In the genomic region with DNA sequence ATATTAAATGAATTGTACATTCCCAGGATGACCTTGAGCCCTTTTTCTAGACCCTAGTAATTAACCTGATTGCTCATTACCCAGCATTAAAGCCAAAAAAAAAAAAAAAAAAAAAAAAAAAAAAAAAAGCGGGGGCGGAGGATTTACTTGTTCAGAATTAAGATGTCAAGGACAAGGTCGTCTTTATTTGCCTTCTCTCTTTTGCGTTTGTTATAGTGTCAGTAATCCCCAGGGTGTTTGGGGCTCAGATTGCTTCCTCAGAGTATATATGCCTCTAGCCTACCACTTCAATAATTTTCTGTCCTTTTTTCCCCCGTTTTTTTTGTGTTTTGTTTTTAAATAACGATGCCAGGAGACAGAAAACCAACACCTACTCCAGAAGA, we compare ENCODE assay signal across 8 cellular contexts.
A peak's percentile ranks its signal among the peaks of the same experiment; 100 is the strongest.
DNase-seq lines count a peak whose midpoint lies in the region; ATAC-seq and TF ChIP-seq lines count a peak whose summit lies in the region.

No MANE protein-coding gene starts in this region.

- H3K4me3 ChIP-seq in Peyer's patch (peak overlapping the region in 1 of 4 donors; percentile 18), mucosa of rectum (ENCODE audit: low read length in 2 of 2) (peak overlapping the region; percentile 51 to 59), MG63 (no peak overlapping the region)

- peaks cover 47% of the 10 kb centered on the region for H3K4me1 Mint-ChIP-seq in activated naive CD4-positive, alpha-beta T cell treated with anti-CD3 and anti-CD28 coated beads, Interleukin-2, amount 10 ng/mL, durations not matched to agents 7 days and 5 days

- H3K9ac ChIP-seq in mucosa of rectum (ENCODE audit: low read depth in 1 of 2, low read length in 2 of 2), result peak overlapping the region; percentile 3 to 15

- H3K9me3 ChIP-seq in Peyer's patch (no peaks in the 10 kb centered on the region), mucosa of rectum (ENCODE audit: control insufficient read depth in 2 of 2, low read length in 2 of 2) (no peaks in the 10 kb centered on the region), MG63 (no peaks in the 10 kb centered on the region)

- H3K27ac ChIP-seq in Peyer's patch (peak overlapping the region; percentile 11 to 70 (median 24)), mucosa of rectum (ENCODE audit: low read depth in 2 of 2, low read length in 2 of 2) (peak overlapping the region; percentile 38 to 40)

- H3K27me3 Mint-ChIP-seq in activated naive CD4-positive, alpha-beta T cell treated with anti-CD3 and anti-CD28 coated beads, Interleukin-2, amount 10 ng/mL, durations not matched to agents 7 days and 5 days, result no peaks in the 10 kb centered on the region

- CTCF ChIA-PET in activated naive CD4-positive, alpha-beta T cell treated with anti-CD3 and anti-CD28 coated beads, Interleukin-2, amount 10 ng/mL, durations not matched to agents 7 days and 5 days (lab: Charles Lee), result interaction anchor here (1.3 kb wide), 1 partner anchor 18 kb away, joined by 5 read pairs; no protein-coding TSS in a partner anchor

- no peak for TF ChIP-seq CTCF in Peyer's patch (IDR thresholded peaks at IDR 0.05)

- H3K4me3 Mint-ChIP-seq in activated naive CD4-positive, alpha-beta T cell treated with anti-CD3 and anti-CD28 coated beads, Interleukin-2, amount 10 ng/mL, durations not matched to agents 7 days and 5 days, result peak overlapping the region; percentile 53

- peak; percentile 38 for ATAC-seq in HG02885 (IDR thresholded peaks at IDR 0.05; ENCODE audit: poor library complexity, unreplicated experiment)

- H3K27me3 ChIP-seq in Peyer's patch (no peaks in the 10 kb centered on the region), mucosa of rectum (ENCODE audit: control insufficient read depth in 2 of 2, insufficient read depth in 2 of 2, low read length in 2 of 2) (no peaks in the 10 kb centered on the region), MG63 (no peaks in the 10 kb centered on the region)

- peaks cover 0 to 61% (median 0%) of the 10 kb centered on the region in 4 donors for H3K4me1 ChIP-seq in Peyer's patch
- H3K4me1 ChIP-seq in mucosa of rectum (ENCODE audit: control insufficient read depth in 2 of 2, insufficient read depth in 2 of 2, low read length in 2 of 2), result peaks cover 14 to 32% of the 10 kb centered on the region in 2 donors

- peaks cover 14% of the 10 kb centered on the region for H3K36me3 Mint-ChIP-seq in activated naive CD4-positive, alpha-beta T cell treated with anti-CD3 and anti-CD28 coated beads, Interleukin-2, amount 10 ng/mL, durations not matched to agents 7 days and 5 days

- no peak for TF ChIP-seq POLR2A in Peyer's patch (IDR thresholded peaks at IDR 0.05)

- no peaks in the 10 kb centered on the region for H3K9me3 Mint-ChIP-seq in activated naive CD4-positive, alpha-beta T cell treated with anti-CD3 and anti-CD28 coated beads, Interleukin-2, amount 10 ng/mL, durations not matched to agents 7 days and 5 days

- DNase-seq in activated naive CD4-positive, alpha-beta T cell treated with anti-CD3 and anti-CD28 coated beads, Interleukin-2, amount 10 ng/mL, durations not matched to agents 7 days and 5 days, result no peak
- DNase-seq in activated naive CD4-positive, alpha-beta T cell (lab: John Stamatoyannopoulos, UW), result no peak
- DNase-seq in Peyer's patch, result no peak
- DNase-seq in anterior cingulate cortex (lab: John Stamatoyannopoulos, UW), result no peak
- no peak for DNase-seq in MG63
- no peak for DNase-seq in cerebellum (ENCODE audit: low spot score)

- H3K27ac Mint-ChIP-seq in activated naive CD4-positive, alpha-beta T cell treated with anti-CD3 and anti-CD28 coated beads, Interleukin-2, amount 10 ng/mL, durations not matched to agents 7 days and 5 days, result peak overlapping the region; percentile 70

- H3K36me3 ChIP-seq in Peyer's patch (no peaks in the 10 kb centered on the region), mucosa of rectum (ENCODE audit: control insufficient read depth in 2 of 2, insufficient read depth in 2 of 2, low read length in 2 of 2) (no peaks in the 10 kb centered on the region), MG63 (no peaks in the 10 kb centered on the region)
